Comparison of ENCODE assay signal across 8 cellular contexts in genomic region chr17:31392002-31392855, GRCh38. TPM values are rescaled to one million over a fixed set of nuclear protein-coding genes. Genes with fewer than 3 reads are reported as not detected.
DNase-seq lines count a peak whose midpoint lies in the region; ATAC-seq lines count a peak whose summit lies in the region.

No MANE protein-coding gene starts in this region.

- no peaks in the 10 kb centered on the region for H3K9me3 Mint-ChIP-seq in activated CD4-positive, alpha-beta memory T cell treated with anti-CD3 and anti-CD28 coated beads, Interleukin-2, amount 10 ng/mL, durations not matched to agents 7 days and 5 days
- no peaks in the 10 kb centered on the region for H3K9me3 Mint-ChIP-seq in stimulated activated naive B cell treated with anti-CD40 and anti-IgM and Interleukin-4, amounts not matched to agents 10 μg/mL and 1 μg/mL and 100 μg/mL, for 72 hours

- peak in 1 of 2 donors; percentile 8 for ATAC-seq in stimulated activated naive B cell treated with anti-CD40 and anti-IgM and Interleukin-4, amounts not matched to agents 10 μg/mL and 1 μg/mL and 100 μg/mL, for 72 hours (replicated peaks)
- no peak for ATAC-seq in HG03196 (IDR thresholded peaks at IDR 0.05; ENCODE audit: unreplicated experiment)

- H3K36me3 Mint-ChIP-seq in activated CD4-positive, alpha-beta memory T cell treated with anti-CD3 and anti-CD28 coated beads, Interleukin-2, amount 10 ng/mL, durations not matched to agents 7 days and 5 days (ENCODE audit: low read depth), result no peaks in the 10 kb centered on the region
- peaks cover 3 to 5% of the 10 kb centered on the region in 2 donors for H3K36me3 Mint-ChIP-seq in stimulated activated naive B cell treated with anti-CD40 and anti-IgM and Interleukin-4, amounts not matched to agents 10 μg/mL and 1 μg/mL and 100 μg/mL, for 72 hours

- H3K9ac ChIP-seq in iPS-15b (ENCODE audit: low read depth, low read length), result no peak overlapping the region

- POLR2A ChIA-PET in activated CD4-positive, alpha-beta memory T cell treated with anti-CD3 and anti-CD28 coated beads, Interleukin-2, amount 10 ng/mL, durations not matched to agents 7 days and 5 days (lab: Charles Lee), result no interaction called here

- peaks cover 13% of the 10 kb centered on the region for H3K4me1 Mint-ChIP-seq in activated CD4-positive, alpha-beta memory T cell treated with anti-CD3 and anti-CD28 coated beads, Interleukin-2, amount 10 ng/mL, durations not matched to agents 7 days and 5 days
- H3K4me1 Mint-ChIP-seq in stimulated activated naive B cell treated with anti-CD40 and anti-IgM and Interleukin-4, amounts not matched to agents 10 μg/mL and 1 μg/mL and 100 μg/mL, for 72 hours, result peaks cover 9 to 26% of the 10 kb centered on the region in 2 donors

- DNase-seq in NCI-H748 (lab: John Stamatoyannopoulos, UW; ENCODE audit: unreplicated experiment) (peak; percentile 19), NCI-H748 treated with DMSO at 0.1 percent for 48 hours (lab: John Stamatoyannopoulos, UW) (no peak), KG1 (lab: John Stamatoyannopoulos, UW) (no peak), GM19240 (ENCODE audit: insufficient read length, low spot score) (no peak)
- DNase-seq in activated CD4-positive, alpha-beta memory T cell treated with anti-CD3 and anti-CD28 coated beads, Interleukin-2, amount 10 ng/mL, durations not matched to agents 7 days and 5 days, result no peak
- no peak for DNase-seq in stimulated activated naive B cell treated with anti-CD40 and anti-IgM and Interleukin-4, amounts not matched to agents 10 μg/mL and 1 μg/mL and 100 μg/mL, for 72 hours

- H3K27me3 ChIP-seq in iPS-15b (ENCODE audit: control insufficient read depth, insufficient read depth, low read length), result peaks cover 24% of the 10 kb centered on the region

- no peaks in the 10 kb centered on the region for H3K36me3 ChIP-seq in iPS-15b (ENCODE audit: control insufficient read depth, insufficient read depth, low read length)

- peak overlapping the region; percentile 59 for H3K4me3 ChIP-seq in iPS-15b (ENCODE audit: low read depth, low read length)

- H3K4me3 Mint-ChIP-seq in activated CD4-positive, alpha-beta memory T cell treated with anti-CD3 and anti-CD28 coated beads, Interleukin-2, amount 10 ng/mL, durations not matched to agents 7 days and 5 days, result peak overlapping the region; percentile 49
- peak overlapping the region; percentile 75 for H3K4me3 Mint-ChIP-seq in stimulated activated naive B cell treated with anti-CD40 and anti-IgM and Interleukin-4, amounts not matched to agents 10 μg/mL and 1 μg/mL and 100 μg/mL, for 72 hours

- H3K4me1 ChIP-seq in iPS-15b (ENCODE audit: control insufficient read depth, insufficient read depth, low read length), result peaks cover 4% of the 10 kb centered on the region

- CTCF ChIA-PET in activated CD4-positive, alpha-beta memory T cell treated with anti-CD3 and anti-CD28 coated beads, Interleukin-2, amount 10 ng/mL, durations not matched to agents 7 days and 5 days (lab: Charles Lee), result interaction anchor here (0.6 kb wide), 1 partner anchor 1241 kb away, joined by 7 read pairs; no protein-coding TSS in a partner anchor

- no peaks in the 10 kb centered on the region for H3K9me3 ChIP-seq in iPS-15b (ENCODE audit: control insufficient read depth, insufficient read depth, low read length)

- no peak overlapping the region for H3K27ac Mint-ChIP-seq in activated CD4-positive, alpha-beta memory T cell treated with anti-CD3 and anti-CD28 coated beads, Interleukin-2, amount 10 ng/mL, durations not matched to agents 7 days and 5 days
- no peak overlapping the region for H3K27ac Mint-ChIP-seq in stimulated activated naive B cell treated with anti-CD40 and anti-IgM and Interleukin-4, amounts not matched to agents 10 μg/mL and 1 μg/mL and 100 μg/mL, for 72 hours

- peaks cover 52% of the 10 kb centered on the region for H3K27me3 Mint-ChIP-seq in activated CD4-positive, alpha-beta memory T cell treated with anti-CD3 and anti-CD28 coated beads, Interleukin-2, amount 10 ng/mL, durations not matched to agents 7 days and 5 days
- H3K27me3 Mint-ChIP-seq in stimulated activated naive B cell treated with anti-CD40 and anti-IgM and Interleukin-4, amounts not matched to agents 10 μg/mL and 1 μg/mL and 100 μg/mL, for 72 hours, result peaks cover 66 to 79% of the 10 kb centered on the region in 2 donors

RNA-seq across cellular contexts. Expression of gene RAB11FIP4, which starts 0.8 kb away (rescaled TPM):
- 10 to 100 TPM; 38.6 to 41.1 TPM for total RNA-seq in activated CD4-positive, alpha-beta memory T cell treated with anti-CD3 and anti-CD28 coated beads, Interleukin-2, amount 10 ng/mL, durations not matched to agents 7 days and 5 days
